8 cellular contexts compared by ENCODE assay signal in genomic region chr2:199977984-199978415, GRCh38.
A peak's percentile ranks its signal among the peaks of the same experiment; 100 is the strongest.
DNase-seq lines count a peak whose midpoint lies in the region; ATAC-seq and TF ChIP-seq lines count a peak whose summit lies in the region.
"Had no signal": no experiment of that assay in that cellular context is flagged by ENCODE, and none has a peak within 500 bp of the region (broad histone marks: within the 10 kb centered on the region; RNA-seq: fewer than 3 reads in every experiment).

No MANE protein-coding gene starts in this region.

- peaks cover 0 to 7% (median 3%) of the 10 kb centered on the region in 4 donors for H3K4me1 ChIP-seq in tibial artery

- no peaks in the 10 kb centered on the region for H3K9me3 ChIP-seq in tibial artery

- H3K27me3 ChIP-seq in tibial artery = no peaks in the 10 kb centered on the region

- intact Hi-C loops in tibial artery (cut with DNase I; ENCODE audit: low total_unique reads) = no loop called here

- ATAC-seq in GM19023 (IDR thresholded peaks at IDR 0.05; ENCODE audit: unreplicated experiment) (peak; percentile 69), HG02759 (IDR thresholded peaks at IDR 0.05; ENCODE audit: unreplicated experiment) (peak; percentile 84)

- H3K36me3 ChIP-seq in tibial artery = peaks cover 0 to 6% (median 0%) of the 10 kb centered on the region in 3 donors

- DNase-seq in RWPE1 (ENCODE audit: low spot score) (peak; percentile 67), kidney glomerular epithelial cell (lab: John Stamatoyannopoulos, UW) (peak; percentile 36), SKM-1 (lab: John Stamatoyannopoulos, UW; ENCODE audit: unreplicated experiment) (no peak), tibial artery (no peak), NCI-H1930 (lab: John Stamatoyannopoulos, UW) (no peak)

- TF ChIP-seq CTCF in RWPE1 (conservative IDR thresholded peaks at IDR 0.05; ENCODE audit: low read depth) (no peak), tibial artery (IDR thresholded peaks at IDR 0.05) (no peak)

- CTCF ChIA-PET in RWPE1 (lab: Yijun Ruan, JAX) = interaction anchor here (0.9 to 1.7 kb wide), 2 partner anchors 503 to 506 kb away, joined by 3 to 4 read pairs; no protein-coding TSS in a partner anchor

- H3K27ac ChIP-seq in RWPE1 = no peak overlapping the region
- no peak overlapping the region for H3K27ac ChIP-seq in tibial artery
- H3K27ac ChIP-seq: SK-N-MC had no signal

- POLR2A ChIA-PET in RWPE1 (lab: Yijun Ruan, JAX; ENCODE audit: low non-redundant PET) = no interaction called here

- no peak overlapping the region for H3K4me3 ChIP-seq in tibial artery
- H3K4me3 ChIP-seq: SK-N-MC had no signal

Comparison
In these comparisons a context has a peak if more than half of its experiments do, and no peak if none do; other contexts are left out.
1. DNase-seq: peak in RWPE1 (single experiment) and kidney glomerular epithelial cell (single experiment); none in SKM-1 (single experiment), tibial artery (0 of 2) and NCI-H1930 (0 of 2).